In genomic region chr4:154928640-154929257, GRCh38 we compare ENCODE assay signal across 11 cellular contexts.
A peak's percentile ranks its signal among the peaks of the same experiment; 100 is the strongest.
DNase-seq lines count a peak whose midpoint lies in the region; ATAC-seq and TF ChIP-seq lines count a peak whose summit lies in the region.
"Had no signal": no experiment of that assay in that cellular context is flagged by ENCODE, and none has a peak within 500 bp of the region (broad histone marks: within the 10 kb centered on the region; RNA-seq: fewer than 3 reads in every experiment).

No MANE protein-coding gene starts in this region.

- H3K4me1 ChIP-seq in BE2C, result no peaks in the 10 kb centered on the region; the same call in 1 of the 2 replicates
- no peaks in the 10 kb centered on the region for H3K4me1 ChIP-seq in mammary epithelial cell (ENCODE audit: insufficient read depth, low read length)
- no peaks in the 10 kb centered on the region for H3K4me1 ChIP-seq in liver (ENCODE audit: control insufficient read depth in 4 of 4, insufficient read depth in 4 of 4, low read length in 3 of 4)
- no peaks in the 10 kb centered on the region for H3K4me1 ChIP-seq in heart right ventricle
- H3K4me1 ChIP-seq: prostate gland had no signal

- H3K9me3 ChIP-seq in BE2C (no peaks in the 10 kb centered on the region; the same call in 1 of the 2 replicates), mammary epithelial cell (replicated peaks; ENCODE audit: insufficient read depth, low read length) (no peaks in the 10 kb centered on the region), liver (ENCODE audit: control insufficient read depth in 4 of 4, low read length in 3 of 4) (peaks cover 0 to 28% (median 0%) of the 10 kb centered on the region in 4 donors), heart right ventricle (peaks cover 0 to 42% (median 14%) of the 10 kb centered on the region in 11 donors)
- H3K9me3 ChIP-seq: prostate gland had no signal

- no peak overlapping the region for H3K4me3 ChIP-seq in BE2C (ENCODE audit: low read depth, low read length)
- no peak overlapping the region for H3K4me3 ChIP-seq in mammary epithelial cell (replicated peaks in 1 of 3; ENCODE audit: insufficient read depth in 1 of 3, low read depth in 2 of 3, low read length in 3 of 3)
- H3K4me3 ChIP-seq in liver (ENCODE audit: low read depth in 1 of 3, low read length in 3 of 3), result no peak overlapping the region
- no peak overlapping the region for H3K4me3 ChIP-seq in heart right ventricle
- H3K4me3 ChIP-seq: prostate gland had no signal

- H3K9ac ChIP-seq in mammary epithelial cell (ENCODE audit: insufficient read depth, low read length), result no peak overlapping the region
- no peak overlapping the region for H3K9ac ChIP-seq in liver (ENCODE audit: low read depth in 1 of 2, low read length in 2 of 2)

- in situ Hi-C loops in mammary epithelial cell (cut with MboI; ENCODE audit: low sequenced_read_pairs in 2 of 2), result loop anchor here (10.0 to 25.0 kb wide), 3 partner anchors 74 to 116 kb away; no protein-coding TSS in a partner anchor

- no peak overlapping the region for H3K27ac ChIP-seq in mammary epithelial cell (ENCODE audit: insufficient read depth, low read depth, low read length)
- H3K27ac ChIP-seq in liver (ENCODE audit: low read depth in 1 of 2, low read length in 2 of 2), result no peak overlapping the region
- H3K27ac ChIP-seq in heart right ventricle, result no peak overlapping the region
- H3K27ac ChIP-seq: prostate gland had no signal

- no peaks in the 10 kb centered on the region for H3K36me3 ChIP-seq in BE2C
- no peaks in the 10 kb centered on the region for H3K36me3 ChIP-seq in mammary epithelial cell (ENCODE audit: insufficient read depth, low read length)
- H3K36me3 ChIP-seq in liver (ENCODE audit: control insufficient read depth in 4 of 4, insufficient read depth in 3 of 4, low read depth in 1 of 4, low read length in 3 of 4), result no peaks in the 10 kb centered on the region
- H3K36me3 ChIP-seq in heart right ventricle, result no peaks in the 10 kb centered on the region
- H3K36me3 ChIP-seq: prostate gland had no signal

- intact Hi-C loops in mammary epithelial cell (cut with micrococcal nuclease), result loop anchor here (1.0 to 10.0 kb wide), 3 partner anchors 74 to 374 kb away; partner anchors contain the start of gene PLRG1
- intact Hi-C loops in heart right ventricle (cut with DNase I), result no loop called here

- H3K79me2 ChIP-seq in mammary epithelial cell (ENCODE audit: insufficient read depth, low read length), result no peaks in the 10 kb centered on the region

- H3K27me3 ChIP-seq in BE2C (no peaks in the 10 kb centered on the region), mammary epithelial cell (ENCODE audit: insufficient read depth, low read length) (no peaks in the 10 kb centered on the region), liver (ENCODE audit: control insufficient read depth in 4 of 4, insufficient read depth in 4 of 4, low read length in 3 of 4) (no peaks in the 10 kb centered on the region), heart right ventricle (no peaks in the 10 kb centered on the region)

- ATAC-seq in heart right ventricle (no peak), HG03469 (IDR thresholded peaks at IDR 0.05; ENCODE audit: unreplicated experiment) (no peak)
- ATAC-seq: stimulated activated naive CD8-positive, alpha-beta T cell treated with anti-CD3 and anti-CD28 coated beads, Interleukin-15, Interleukin-2, amounts not matched to agents 100 U/mL and 50 U/mL, for 24 hours had no signal

- no peak overlapping the region for H3K4me2 ChIP-seq in mammary epithelial cell (ENCODE audit: insufficient read depth, low read depth, low read length)

- no peaks in the 10 kb centered on the region for H4K20me1 ChIP-seq in mammary epithelial cell (ENCODE audit: insufficient read depth, low read length)

- H2AFZ ChIP-seq in mammary epithelial cell (ENCODE audit: low read depth, low read length), result no peak overlapping the region

- TF ChIP-seq CTCF in BE2C (IDR thresholded peaks at IDR 0.05; ENCODE audit: low read depth, low read length) (peak; percentile 84), mammary epithelial cell (conservative IDR thresholded peaks at IDR 0.05 in 1 of 2, IDR thresholded peaks at IDR 0.05 in 1 of 2; ENCODE audit: extremely low read depth in 1 of 2, insufficient read depth in 1 of 2, low read depth in 1 of 2, low read length in 2 of 2) (peak; percentile 41 to 76), liver (IDR thresholded peaks at IDR 0.05; ENCODE audit: low read depth, low read length, missing input control) (peak; percentile 35), heart right ventricle (IDR thresholded peaks at IDR 0.05) (peak in 4 of 9 donors; percentile 13 to 40 (median 18))

- peak; percentile 70 to 79 for TF ChIP-seq RAD21 in liver (IDR thresholded peaks at IDR 0.05)

- dilution Hi-C loops in mammary epithelial cell (cut with HindIII; ENCODE audit: low sequenced_read_pairs), result no loop called here

- DNase-seq in BE2C (peak; percentile 52), HuH-7 (ENCODE audit: low spot score) (peak; percentile 28), mammary epithelial cell (peak; percentile 23), T-helper 1 cell (no peak), NK-92 (lab: John Stamatoyannopoulos, UW; ENCODE audit: unreplicated experiment) (no peak), heart right ventricle (no peak)
- DNase-seq: NCI-H1105 treated with DMSO at 0.1 percent for 48 hours; stimulated activated naive CD8-positive, alpha-beta T cell treated with anti-CD3 and anti-CD28 coated beads, Interleukin-15, Interleukin-2, amounts not matched to agents 100 U/mL and 50 U/mL, for 24 hours had no signal

- no TSS peak for BruUV-seq in mammary epithelial cell (replicated peaks; lab: Mats Ljungman, UMichigan)

- CTCF ChIA-PET in mammary epithelial cell (lab: Charles Lee; ENCODE audit: low non-redundant PET), result interaction anchor here (0.7 to 1.2 kb wide), 3 partner anchors 18 to 867 kb away, joined by 3 read pairs; no protein-coding TSS in a partner anchor

- WGBS in mammary epithelial cell (ENCODE audit: low coverage, missing lambda C conversion rate), result 65% methylated on average over 6 of the region's 6 CpGs
- WGBS in liver, result 47% methylated on average over 6 of the region's 6 CpGs
- 50 to 57% methylated on average over 6 of the region's 6 CpGs for WGBS in heart right ventricle, 2 donors

TF ChIP-seq in liver, 16 proteins besides CTCF, POLR2A, EP300 and RAD21:
- TF ChIP-seq FOXA1 (IDR thresholded peaks at IDR 0.05) (no peak), HNF4G (IDR thresholded peaks at IDR 0.05) (no peak), GABPA (IDR thresholded peaks at IDR 0.05 in 1 of 2, conservative IDR thresholded peaks at IDR 0.05 in 1 of 2) (no peak), TAF1 (conservative IDR thresholded peaks at IDR 0.05) (no peak), SP1 (IDR thresholded peaks at IDR 0.05) (no peak), FOXA2 (IDR thresholded peaks at IDR 0.05) (no peak), YY1 (IDR thresholded peaks at IDR 0.05) (no peak), JUND (IDR thresholded peaks at IDR 0.05) (no peak), EGR1 (IDR thresholded peaks at IDR 0.05; ENCODE audit: low read depth in 2 of 2) (no peak), MAX (IDR thresholded peaks at IDR 0.05) (no peak), REST (IDR thresholded peaks at IDR 0.05) (no peak), ZBTB33 (IDR thresholded peaks at IDR 0.05) (no peak), NR2F2 (IDR thresholded peaks at IDR 0.05) (no peak), RXRA (IDR thresholded peaks at IDR 0.05) (no peak)
- TF ChIP-seq, protein P1, sequence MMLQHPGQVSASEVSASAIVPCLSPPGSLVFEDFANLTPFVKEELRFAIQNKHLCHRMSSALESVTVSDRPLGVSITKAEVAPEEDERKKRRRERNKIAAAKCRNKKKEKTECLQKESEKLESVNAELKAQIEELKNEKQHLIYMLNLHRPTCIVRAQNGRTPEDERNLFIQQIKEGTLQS (IDR thresholded peaks at IDR 0.05), result no peak

Comparison
In these comparisons a context has a peak if more than half of its experiments do, and no peak if none do; other contexts are left out.
1. DNase-seq: peak in BE2C (single experiment), HuH-7 (single experiment) and mammary epithelial cell (single experiment); none in T-helper 1 cell (0 of 5), NK-92 (single experiment) and heart right ventricle (0 of 2).